Comparison of ENCODE assay signal across 1 cellular context in genomic region chr4:83013420-83013867, GRCh38.
TF ChIP-seq lines count a peak whose summit lies in the region.

No MANE protein-coding gene starts in this region.

TF ChIP-seq in K562, 482 proteins besides CTCF, POLR2A, EP300 and RAD21 (continued from another document and continues in another):
- TF ChIP-seq GATAD2B (IDR thresholded peaks at IDR 0.05; ENCODE audit: borderline replicate concordance) (0 out of 2 replicates have a peak, but pooled peaks have one; percentile 40), HDAC3 (IDR thresholded peaks at IDR 0.05; ENCODE audit: borderline replicate concordance, partially characterized antibody) (peak; percentile 47), FOSL1 (tag; conservative IDR thresholded peaks at IDR 0.05) (peak; percentile 57), SMARCC2 (IDR thresholded peaks at IDR 0.05; ENCODE audit: low read depth) (0 out of 2 replicates have a peak, but pooled peaks have one; percentile 74), ARID3A (IDR thresholded peaks at IDR 0.05; ENCODE audit: borderline replicate concordance, low read depth, low read length) (0 out of 2 replicates have a peak, but pooled peaks have one; percentile 1), GATA2 (CRISPR knock-in tag; IDR thresholded peaks at IDR 0.05) (0 out of 2 replicates have a peak, but pooled peaks have one; percentile 9), KDM5B (IDR thresholded peaks at IDR 0.05; ENCODE audit: insufficient replicate concordance, low read depth, low read length) (peak; percentile 41), KDM1A (IDR thresholded peaks at IDR 0.05) (0 out of 4 replicates have a peak, but pooled peaks of 1 of the 2 experiments have one; percentile 17), AFF1 (IDR thresholded peaks at IDR 0.05; ENCODE audit: low read depth in 1 of 2, partially characterized antibody in 2 of 2) (peak in 1 of 2 experiments; percentile 63), LEF1 (IDR thresholded peaks at IDR 0.05) (peak; percentile 14; the same call in 1 of the 2 replicates), NFRKB (IDR thresholded peaks at IDR 0.05; ENCODE audit: low read depth) (peak; percentile 67), HES1 (IDR thresholded peaks at IDR 0.05; ENCODE audit: low read depth) (0 out of 2 replicates have a peak, but pooled peaks have one; percentile 13), NR0B1 (IDR thresholded peaks at IDR 0.05; ENCODE audit: partially characterized antibody) (no peak), RUNX1 (IDR thresholded peaks at IDR 0.05; ENCODE audit: low read depth) (no peak), ILF3 (IDR thresholded peaks at IDR 0.05; ENCODE audit: borderline replicate concordance) (0 out of 2 replicates have a peak, but pooled peaks have one; percentile 52), ZBTB40 (IDR thresholded peaks at IDR 0.05) (0 out of 2 replicates have a peak, but pooled peaks have one; percentile 23), ZBTB40 (CRISPR knock-in tag; IDR thresholded peaks at IDR 0.05) (no peak), POLR2H (tag; IDR thresholded peaks at IDR 0.05; ENCODE audit: low read depth) (peak; percentile 84), TAL1 (IDR thresholded peaks at IDR 0.05) (no peak), ZNF592 (IDR thresholded peaks at IDR 0.05) (0 out of 2 replicates have a peak, but pooled peaks have one; percentile 47), MLLT1 (IDR thresholded peaks at IDR 0.05) (peak in 1 of 2 experiments; percentile 7; a peak in 1 of 4 replicates), YY1 (IDR thresholded peaks at IDR 0.05; ENCODE audit: borderline replicate concordance in 1 of 3, control insufficient read depth in 1 of 3, extremely low read depth in 1 of 3, insufficient read depth in 3 of 3, insufficient read length in 1 of 3, insufficient replicate concordance in 2 of 3, low read depth in 1 of 3, low read length in 2 of 3) (peak in 1 of 3 experiments; percentile 22), NFE2 (IDR thresholded peaks at IDR 0.05; ENCODE audit: low read depth) (no peak), SOX6 (IDR thresholded peaks at IDR 0.05) (peak; percentile 6; the same call in 1 of the 2 replicates), ZNF277 (CRISPR knock-in tag; IDR thresholded peaks at IDR 0.05; ENCODE audit: borderline replicate concordance) (no peak), SMARCE1 (IDR thresholded peaks at IDR 0.05) (0 out of 2 replicates have a peak, but pooled peaks have one; percentile 20), DACH1 (IDR thresholded peaks at IDR 0.05; ENCODE audit: partially characterized antibody) (no peak), BACH1 (tag; IDR thresholded peaks at IDR 0.05) (peak; percentile 20; the same call in 1 of the 2 replicates), EP400 (IDR thresholded peaks at IDR 0.05) (peak; percentile 19)
